ENCODE assay signal across 1 cellular context in the genomic region with DNA sequence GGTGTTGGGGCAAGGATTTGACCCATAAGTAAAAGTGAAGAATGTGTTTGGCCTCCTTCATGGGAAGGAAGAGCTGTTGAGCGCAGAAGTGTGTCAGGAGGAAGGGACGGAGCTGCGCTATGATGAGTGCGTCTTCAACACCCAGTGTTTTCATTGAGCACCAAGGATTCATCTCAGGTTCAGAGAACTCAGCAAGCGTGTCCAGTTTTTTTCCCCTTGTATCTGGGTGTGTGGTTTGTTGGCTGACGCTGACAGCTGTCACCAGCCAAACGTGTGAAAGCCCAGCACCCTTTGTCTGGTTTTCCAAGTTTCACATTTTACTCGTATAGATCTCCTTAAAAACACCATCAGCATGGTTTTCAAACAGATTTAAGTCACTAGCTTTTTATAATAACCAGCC.
TF ChIP-seq lines count a peak whose summit lies in the region.

No MANE protein-coding gene starts in this region.

TF ChIP-seq in GM12878, 131 proteins besides CTCF, POLR2A, EP300 and RAD21 (continued from another document):
- TF ChIP-seq, protein P1, sequence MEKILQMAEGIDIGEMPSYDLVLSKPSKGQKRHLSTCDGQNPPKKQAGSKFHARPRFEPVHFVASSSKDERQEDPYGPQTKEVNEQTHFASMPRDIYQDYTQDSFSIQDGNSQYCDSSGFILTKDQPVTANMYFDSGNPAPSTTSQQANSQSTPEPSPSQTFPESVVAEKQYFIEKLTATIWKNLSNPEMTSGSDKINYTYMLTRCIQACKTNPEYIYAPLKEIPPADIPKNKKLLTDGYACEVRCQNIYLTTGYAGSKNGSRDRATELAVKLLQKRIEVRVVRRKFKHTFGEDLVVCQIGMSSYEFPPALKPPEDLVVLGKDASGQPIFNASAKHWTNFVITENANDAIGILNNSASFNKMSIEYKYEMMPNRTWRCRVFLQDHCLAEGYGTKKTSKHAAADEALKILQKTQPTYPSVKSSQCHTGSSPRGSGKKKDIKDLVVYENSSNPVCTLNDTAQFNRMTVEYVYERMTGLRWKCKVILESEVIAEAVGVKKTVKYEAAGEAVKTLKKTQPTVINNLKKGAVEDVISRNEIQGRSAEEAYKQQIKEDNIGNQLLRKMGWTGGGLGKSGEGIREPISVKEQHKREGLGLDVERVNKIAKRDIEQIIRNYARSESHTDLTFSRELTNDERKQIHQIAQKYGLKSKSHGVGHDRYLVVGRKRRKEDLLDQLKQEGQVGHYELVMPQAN (conservative IDR thresholded peaks at IDR 0.05) = no peak
